Comparison of ENCODE assay signal across 28 cellular contexts in the genomic region with DNA sequence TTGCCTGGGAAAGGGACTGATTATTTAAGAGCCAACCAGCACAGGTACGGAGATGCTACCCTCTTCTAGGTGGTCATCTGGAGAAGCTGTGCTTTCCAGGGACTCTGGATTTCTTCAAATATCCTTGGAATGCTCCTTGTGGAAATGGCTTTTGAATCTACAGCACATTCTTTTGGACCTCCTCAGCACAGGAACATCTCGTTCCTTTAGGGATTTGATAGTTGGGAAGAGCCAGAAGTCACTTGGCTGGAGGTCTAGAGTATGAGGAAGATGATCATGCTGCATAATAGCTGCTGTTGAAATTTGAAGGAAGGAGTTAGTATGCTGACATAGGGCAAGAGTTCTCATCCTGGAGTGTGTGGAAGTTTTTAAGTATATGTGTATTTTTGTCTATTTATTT. TPM values are rescaled to one million over a fixed set of nuclear protein-coding genes. Genes with fewer than 3 reads are reported as not detected.
A peak's percentile ranks its signal among the peaks of the same experiment; 100 is the strongest.
DNase-seq lines count a peak whose midpoint lies in the region; ATAC-seq, FAIRE-seq and TF ChIP-seq lines count a peak whose summit lies in the region.
"Had no signal": no experiment of that assay in that cellular context is flagged by ENCODE, and none has a peak within 500 bp of the region (broad histone marks: within the 10 kb centered on the region; RNA-seq: fewer than 3 reads in every experiment).

No MANE protein-coding gene starts in this region.

- TF ChIP-seq CTCF in fibroblast of the aortic adventitia (IDR thresholded peaks at IDR 0.05; ENCODE audit: insufficient read depth, low read length), result no peak

- intact Hi-C loops in sciatic nerve (cut with DNase I), result no loop called here

- FAIRE-seq in RCC 7860 (lab: Jason Lieb, UNC), result no peak
- FAIRE-seq: endothelial cell of umbilical vein, GM12892, K562 had no signal

- peak; percentile 29 for DNase-seq in AG20443 (ENCODE audit: low spot score)
- peak; percentile 10 for DNase-seq in RCC 7860 (ENCODE audit: low spot score)
- peak; percentile 58 for DNase-seq in fibroblast of the aortic adventitia (ENCODE audit: low read depth)
- DNase-seq in sciatic nerve (ENCODE audit: low spot score), result no peak
- no peak for DNase-seq in DMS153 treated with DMSO at 0.1 percent for 48 hours (lab: John Stamatoyannopoulos, UW; ENCODE audit: unreplicated experiment)
- DNase-seq in NOMO-1 treated with dmso at 0.1 percent for 144 hours (lab: John Stamatoyannopoulos, UW; ENCODE audit: unreplicated experiment), result no peak
- no peak for DNase-seq in activated CD4-positive, CD25-positive, alpha-beta regulatory T cell treated with anti-CD3 and anti-CD28 coated beads, Interleukin-2, amount 50 U/mL, for 72 hours
- DNase-seq: activated CD4-positive, alpha-beta memory T cell treated with anti-CD3 and anti-CD28 coated beads for 36 hours; activated CD4-positive, CD25-positive, alpha-beta regulatory T cell; activated CD8-positive, alpha-beta memory T cell treated with anti-CD3 and anti-CD28 coated beads, Interleukin-2, amount 50 U/mL, for 48 hours; mammary epithelial cell; MM.1S; NCI-H1436; NCI-H2107; OCI-M1; SHP77 treated with DMSO at 0.1 percent for 48 hours; stimulated activated CD4-positive, alpha-beta T cell treated with anti-CD3 and anti-CD28 coated beads, Interleukin-2, amount 100 ng/mL, for 48 hours; SW 1271; T1000 had no signal

- no peak overlapping the region for H3K4me3 ChIP-seq in fibroblast of the aortic adventitia (ENCODE audit: low read depth, low read length)
- H3K4me3 ChIP-seq: BLaER1 treated with 17β-estradiol and CSF1 and Interleukin-3, amounts not matched to agents 10 nM and 100 nM; K562; prostate gland had no signal

- ATAC-seq in sciatic nerve (peak; percentile 63), GM18502 (IDR thresholded peaks at IDR 0.05; ENCODE audit: poor library complexity, unreplicated experiment) (no peak)
- ATAC-seq: activated naive CD4-positive, alpha-beta T cell treated with anti-CD3 and anti-CD28 coated beads, Interleukin-2, amount 50 U/mL, for 72 hours; activated T-helper 17 cell treated with anti-CD3 and anti-CD28 coated beads, Interleukin-2, amount 50 U/mL, for 72 hours; K562; stimulated activated effector memory CD8-positive, alpha-beta T cell treated with anti-CD3 and anti-CD28 coated beads, Interleukin-12 subunit alpha, Interleukin-12 subunit beta, amount 100 ng/mL, for 72 hours had no signal

RNA-seq across cellular contexts. Expression of a gene that starts 42.6 kb away (rescaled TPM):
- 40.1 and 45.0 TPM in 2 replicates for total RNA-seq in fibroblast of the aortic adventitia (ENCODE audit: low replicate concordance)
- total RNA-seq in sciatic nerve, result 65.8 TPM

Comparison
In these comparisons a context has a peak if more than half of its experiments do, and no peak if none do; other contexts are left out.
1. DNase-seq: peak in AG20443 (single experiment), RCC 7860 (single experiment) and fibroblast of the aortic adventitia (single experiment); none in sciatic nerve (single experiment), DMS153 treated with DMSO at 0.1 percent for 48 hours (single experiment), NOMO-1 treated with dmso at 0.1 percent for 144 hours (single experiment) and activated CD4-positive, CD25-positive, alpha-beta regulatory T cell treated with anti-CD3 and anti-CD28 coated beads, Interleukin-2, amount 50 U/mL, for 72 hours (single experiment).